ENCODE assay signal across 1 cellular context in the genomic region with DNA sequence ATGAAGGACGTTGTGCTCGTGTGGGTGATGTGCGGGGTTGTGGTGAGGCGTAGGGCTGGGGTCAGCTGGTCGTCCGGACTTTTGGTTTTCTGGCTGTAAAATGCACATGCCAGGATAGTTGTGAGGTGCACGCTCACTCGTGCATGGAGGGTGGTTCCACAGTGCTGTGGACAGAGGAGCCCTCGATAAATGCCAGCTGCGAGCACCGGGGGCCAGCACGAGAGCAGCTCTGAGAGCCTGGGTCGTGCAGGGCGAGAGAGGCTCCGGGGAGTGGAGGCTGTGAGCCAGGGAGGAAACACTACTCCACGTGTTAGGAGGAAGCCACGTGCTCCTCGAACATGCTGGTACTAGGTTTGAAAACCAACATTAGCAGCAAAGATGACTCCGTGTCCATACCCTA.
TF ChIP-seq lines count a peak whose summit lies in the region.

No MANE protein-coding gene starts in this region.

TF ChIP-seq in HepG2, 621 proteins besides CTCF, POLR2A, EP300 and RAD21 (continued from another document):
- TF ChIP-seq, protein P1, sequence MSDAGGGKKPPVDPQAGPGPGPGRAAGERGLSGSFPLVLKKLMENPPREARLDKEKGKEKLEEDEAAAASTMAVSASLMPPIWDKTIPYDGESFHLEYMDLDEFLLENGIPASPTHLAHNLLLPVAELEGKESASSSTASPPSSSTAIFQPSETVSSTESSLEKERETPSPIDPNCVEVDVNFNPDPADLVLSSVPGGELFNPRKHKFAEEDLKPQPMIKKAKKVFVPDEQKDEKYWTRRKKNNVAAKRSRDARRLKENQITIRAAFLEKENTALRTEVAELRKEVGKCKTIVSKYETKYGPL (CRISPR knock-in tag; IDR thresholded peaks at IDR 0.05), result no peak
- TF ChIP-seq SALL1 (CRISPR knock-in tag; IDR thresholded peaks at IDR 0.05) (no peak), ZSCAN22 (CRISPR knock-in tag; IDR thresholded peaks at IDR 0.05) (no peak), ZNF75D (CRISPR knock-in tag; IDR thresholded peaks at IDR 0.05; ENCODE audit: borderline replicate concordance) (no peak), ADNP (CRISPR knock-in tag; IDR thresholded peaks at IDR 0.05) (no peak), MLLT10 (CRISPR knock-in tag; IDR thresholded peaks at IDR 0.05) (no peak), ARHGAP35 (CRISPR knock-in tag; IDR thresholded peaks at IDR 0.05; ENCODE audit: borderline replicate concordance) (no peak), ZNF557 (CRISPR knock-in tag; IDR thresholded peaks at IDR 0.05) (no peak), ZSCAN25 (CRISPR knock-in tag; IDR thresholded peaks at IDR 0.05) (no peak), KLF12 (CRISPR knock-in tag; IDR thresholded peaks at IDR 0.05; ENCODE audit: borderline replicate concordance) (no peak), YY1 (IDR thresholded peaks at IDR 0.05; ENCODE audit: insufficient read depth, insufficient replicate concordance, low read depth, low read length) (no peak)
- TF ChIP-seq, protein P2, sequence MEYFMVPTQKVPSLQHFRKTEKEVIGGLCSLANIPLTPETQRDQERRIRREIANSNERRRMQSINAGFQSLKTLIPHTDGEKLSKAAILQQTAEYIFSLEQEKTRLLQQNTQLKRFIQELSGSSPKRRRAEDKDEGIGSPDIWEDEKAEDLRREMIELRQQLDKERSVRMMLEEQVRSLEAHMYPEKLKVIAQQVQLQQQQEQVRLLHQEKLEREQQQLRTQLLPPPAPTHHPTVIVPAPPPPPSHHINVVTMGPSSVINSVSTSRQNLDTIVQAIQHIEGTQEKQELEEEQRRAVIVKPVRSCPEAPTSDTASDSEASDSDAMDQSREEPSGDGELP (IDR thresholded peaks at IDR 0.05; ENCODE audit: borderline replicate concordance, low read depth), result no peak
- TF ChIP-seq, protein P3, sequence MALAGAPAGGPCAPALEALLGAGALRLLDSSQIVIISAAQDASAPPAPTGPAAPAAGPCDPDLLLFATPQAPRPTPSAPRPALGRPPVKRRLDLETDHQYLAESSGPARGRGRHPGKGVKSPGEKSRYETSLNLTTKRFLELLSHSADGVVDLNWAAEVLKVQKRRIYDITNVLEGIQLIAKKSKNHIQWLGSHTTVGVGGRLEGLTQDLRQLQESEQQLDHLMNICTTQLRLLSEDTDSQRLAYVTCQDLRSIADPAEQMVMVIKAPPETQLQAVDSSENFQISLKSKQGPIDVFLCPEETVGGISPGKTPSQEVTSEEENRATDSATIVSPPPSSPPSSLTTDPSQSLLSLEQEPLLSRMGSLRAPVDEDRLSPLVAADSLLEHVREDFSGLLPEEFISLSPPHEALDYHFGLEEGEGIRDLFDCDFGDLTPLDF (CRISPR knock-in tag; IDR thresholded peaks at IDR 0.05), result no peak
